Comparison of ENCODE assay signal across 1 cellular context in the genomic region with DNA sequence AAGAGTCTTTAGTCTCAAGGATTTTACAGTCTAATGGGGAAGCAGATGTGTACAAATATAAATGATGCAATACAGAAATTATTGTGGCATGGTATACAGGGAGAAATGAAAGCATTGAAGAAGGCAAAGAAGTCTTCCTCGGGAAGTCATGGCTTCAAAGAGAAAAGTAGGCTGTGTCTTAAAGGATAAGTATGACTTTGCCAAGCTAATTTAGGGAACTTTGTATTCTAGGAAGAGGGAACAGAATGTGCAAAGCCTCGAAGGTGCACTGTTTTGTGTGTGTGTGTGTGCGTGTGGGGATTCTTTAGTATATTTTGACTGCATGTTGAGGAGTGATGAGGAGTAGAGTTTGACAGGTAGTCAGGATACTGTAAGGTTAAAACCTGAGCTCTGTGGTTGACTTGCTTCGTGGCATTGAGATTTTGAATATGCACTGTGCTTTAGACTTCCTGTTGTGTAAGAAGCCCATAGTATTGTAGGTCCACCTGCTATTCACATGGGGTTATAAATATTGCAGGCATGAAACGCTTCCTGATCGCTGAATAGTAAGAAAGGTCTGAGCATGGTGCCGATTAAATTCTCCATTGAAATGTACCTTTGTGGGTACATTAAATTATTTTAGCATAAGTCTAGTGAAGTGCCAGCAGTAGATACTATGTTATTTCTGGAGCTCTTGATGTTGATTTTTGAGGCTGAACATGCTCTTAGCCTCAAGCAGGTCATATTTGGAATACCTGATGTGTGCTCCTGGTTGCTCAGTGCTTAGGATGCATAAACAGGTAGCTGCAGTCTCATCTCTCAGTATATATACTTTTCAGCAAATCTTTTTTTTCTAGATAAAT.
TF ChIP-seq lines count a peak whose summit lies in the region.

No MANE protein-coding gene starts in this region.

TF ChIP-seq in K562, 482 proteins besides CTCF, POLR2A, EP300 and RAD21 (continued from another document and continues in another):
- TF ChIP-seq DEAF1 (CRISPR knock-in tag; IDR thresholded peaks at IDR 0.05) (0 out of 2 replicates have a peak, but pooled peaks have one; percentile 37), ETV5 (CRISPR knock-in tag; IDR thresholded peaks at IDR 0.05; ENCODE audit: low read depth) (no peak), NBN (IDR thresholded peaks at IDR 0.05; ENCODE audit: low read depth) (peak; percentile 53), TRIM28 (IDR thresholded peaks at IDR 0.05) (0 out of 2 replicates have a peak, but pooled peaks have one; percentile 24), ZNF583 (CRISPR knock-in tag; IDR thresholded peaks at IDR 0.05) (0 out of 2 replicates have a peak, but pooled peaks have one; percentile 46), RNF2 (IDR thresholded peaks at IDR 0.05) (no peak), LCOR (CRISPR knock-in tag; IDR thresholded peaks at IDR 0.05) (no peak), ZNF311 (CRISPR knock-in tag; IDR thresholded peaks at IDR 0.05) (0 out of 2 replicates have a peak, but pooled peaks have one; percentile 35), ZNF232 (CRISPR knock-in tag; IDR thresholded peaks at IDR 0.05) (no peak), WHSC1 (IDR thresholded peaks at IDR 0.05; ENCODE audit: low read length) (peak; percentile 56), ATF1 (CRISPR knock-in tag; IDR thresholded peaks at IDR 0.05) (no peak), ATF1 (tag; IDR thresholded peaks at IDR 0.05) (no peak), ZEB2 (IDR thresholded peaks at IDR 0.05) (peak; percentile 63), ZNF436 (CRISPR knock-in tag; IDR thresholded peaks at IDR 0.05) (no peak), CXXC5 (CRISPR knock-in tag; IDR thresholded peaks at IDR 0.05) (0 out of 2 replicates have a peak, but pooled peaks have one; percentile 51)
- TF ChIP-seq, protein P1, sequence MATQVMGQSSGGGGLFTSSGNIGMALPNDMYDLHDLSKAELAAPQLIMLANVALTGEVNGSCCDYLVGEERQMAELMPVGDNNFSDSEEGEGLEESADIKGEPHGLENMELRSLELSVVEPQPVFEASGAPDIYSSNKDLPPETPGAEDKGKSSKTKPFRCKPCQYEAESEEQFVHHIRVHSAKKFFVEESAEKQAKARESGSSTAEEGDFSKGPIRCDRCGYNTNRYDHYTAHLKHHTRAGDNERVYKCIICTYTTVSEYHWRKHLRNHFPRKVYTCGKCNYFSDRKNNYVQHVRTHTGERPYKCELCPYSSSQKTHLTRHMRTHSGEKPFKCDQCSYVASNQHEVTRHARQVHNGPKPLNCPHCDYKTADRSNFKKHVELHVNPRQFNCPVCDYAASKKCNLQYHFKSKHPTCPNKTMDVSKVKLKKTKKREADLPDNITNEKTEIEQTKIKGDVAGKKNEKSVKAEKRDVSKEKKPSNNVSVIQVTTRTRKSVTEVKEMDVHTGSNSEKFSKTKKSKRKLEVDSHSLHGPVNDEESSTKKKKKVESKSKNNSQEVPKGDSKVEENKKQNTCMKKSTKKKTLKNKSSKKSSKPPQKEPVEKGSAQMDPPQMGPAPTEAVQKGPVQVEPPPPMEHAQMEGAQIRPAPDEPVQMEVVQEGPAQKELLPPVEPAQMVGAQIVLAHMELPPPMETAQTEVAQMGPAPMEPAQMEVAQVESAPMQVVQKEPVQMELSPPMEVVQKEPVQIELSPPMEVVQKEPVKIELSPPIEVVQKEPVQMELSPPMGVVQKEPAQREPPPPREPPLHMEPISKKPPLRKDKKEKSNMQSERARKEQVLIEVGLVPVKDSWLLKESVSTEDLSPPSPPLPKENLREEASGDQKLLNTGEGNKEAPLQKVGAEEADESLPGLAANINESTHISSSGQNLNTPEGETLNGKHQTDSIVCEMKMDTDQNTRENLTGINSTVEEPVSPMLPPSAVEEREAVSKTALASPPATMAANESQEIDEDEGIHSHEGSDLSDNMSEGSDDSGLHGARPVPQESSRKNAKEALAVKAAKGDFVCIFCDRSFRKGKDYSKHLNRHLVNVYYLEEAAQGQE (CRISPR knock-in tag; IDR thresholded peaks at IDR 0.05; ENCODE audit: low read depth): no peak
- TF ChIP-seq, protein P2, sequence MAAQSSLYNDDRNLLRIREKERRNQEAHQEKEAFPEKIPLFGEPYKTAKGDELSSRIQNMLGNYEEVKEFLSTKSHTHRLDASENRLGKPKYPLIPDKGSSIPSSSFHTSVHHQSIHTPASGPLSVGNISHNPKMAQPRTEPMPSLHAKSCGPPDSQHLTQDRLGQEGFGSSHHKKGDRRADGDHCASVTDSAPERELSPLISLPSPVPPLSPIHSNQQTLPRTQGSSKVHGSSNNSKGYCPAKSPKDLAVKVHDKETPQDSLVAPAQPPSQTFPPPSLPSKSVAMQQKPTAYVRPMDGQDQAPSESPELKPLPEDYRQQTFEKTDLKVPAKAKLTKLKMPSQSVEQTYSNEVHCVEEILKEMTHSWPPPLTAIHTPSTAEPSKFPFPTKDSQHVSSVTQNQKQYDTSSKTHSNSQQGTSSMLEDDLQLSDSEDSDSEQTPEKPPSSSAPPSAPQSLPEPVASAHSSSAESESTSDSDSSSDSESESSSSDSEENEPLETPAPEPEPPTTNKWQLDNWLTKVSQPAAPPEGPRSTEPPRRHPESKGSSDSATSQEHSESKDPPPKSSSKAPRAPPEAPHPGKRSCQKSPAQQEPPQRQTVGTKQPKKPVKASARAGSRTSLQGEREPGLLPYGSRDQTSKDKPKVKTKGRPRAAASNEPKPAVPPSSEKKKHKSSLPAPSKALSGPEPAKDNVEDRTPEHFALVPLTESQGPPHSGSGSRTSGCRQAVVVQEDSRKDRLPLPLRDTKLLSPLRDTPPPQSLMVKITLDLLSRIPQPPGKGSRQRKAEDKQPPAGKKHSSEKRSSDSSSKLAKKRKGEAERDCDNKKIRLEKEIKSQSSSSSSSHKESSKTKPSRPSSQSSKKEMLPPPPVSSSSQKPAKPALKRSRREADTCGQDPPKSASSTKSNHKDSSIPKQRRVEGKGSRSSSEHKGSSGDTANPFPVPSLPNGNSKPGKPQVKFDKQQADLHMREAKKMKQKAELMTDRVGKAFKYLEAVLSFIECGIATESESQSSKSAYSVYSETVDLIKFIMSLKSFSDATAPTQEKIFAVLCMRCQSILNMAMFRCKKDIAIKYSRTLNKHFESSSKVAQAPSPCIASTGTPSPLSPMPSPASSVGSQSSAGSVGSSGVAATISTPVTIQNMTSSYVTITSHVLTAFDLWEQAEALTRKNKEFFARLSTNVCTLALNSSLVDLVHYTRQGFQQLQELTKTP (IDR thresholded peaks at IDR 0.05; ENCODE audit: low read depth in 1 of 2, partially characterized antibody in 2 of 2): peak; percentile 17 to 21
- TF ChIP-seq, protein P3, sequence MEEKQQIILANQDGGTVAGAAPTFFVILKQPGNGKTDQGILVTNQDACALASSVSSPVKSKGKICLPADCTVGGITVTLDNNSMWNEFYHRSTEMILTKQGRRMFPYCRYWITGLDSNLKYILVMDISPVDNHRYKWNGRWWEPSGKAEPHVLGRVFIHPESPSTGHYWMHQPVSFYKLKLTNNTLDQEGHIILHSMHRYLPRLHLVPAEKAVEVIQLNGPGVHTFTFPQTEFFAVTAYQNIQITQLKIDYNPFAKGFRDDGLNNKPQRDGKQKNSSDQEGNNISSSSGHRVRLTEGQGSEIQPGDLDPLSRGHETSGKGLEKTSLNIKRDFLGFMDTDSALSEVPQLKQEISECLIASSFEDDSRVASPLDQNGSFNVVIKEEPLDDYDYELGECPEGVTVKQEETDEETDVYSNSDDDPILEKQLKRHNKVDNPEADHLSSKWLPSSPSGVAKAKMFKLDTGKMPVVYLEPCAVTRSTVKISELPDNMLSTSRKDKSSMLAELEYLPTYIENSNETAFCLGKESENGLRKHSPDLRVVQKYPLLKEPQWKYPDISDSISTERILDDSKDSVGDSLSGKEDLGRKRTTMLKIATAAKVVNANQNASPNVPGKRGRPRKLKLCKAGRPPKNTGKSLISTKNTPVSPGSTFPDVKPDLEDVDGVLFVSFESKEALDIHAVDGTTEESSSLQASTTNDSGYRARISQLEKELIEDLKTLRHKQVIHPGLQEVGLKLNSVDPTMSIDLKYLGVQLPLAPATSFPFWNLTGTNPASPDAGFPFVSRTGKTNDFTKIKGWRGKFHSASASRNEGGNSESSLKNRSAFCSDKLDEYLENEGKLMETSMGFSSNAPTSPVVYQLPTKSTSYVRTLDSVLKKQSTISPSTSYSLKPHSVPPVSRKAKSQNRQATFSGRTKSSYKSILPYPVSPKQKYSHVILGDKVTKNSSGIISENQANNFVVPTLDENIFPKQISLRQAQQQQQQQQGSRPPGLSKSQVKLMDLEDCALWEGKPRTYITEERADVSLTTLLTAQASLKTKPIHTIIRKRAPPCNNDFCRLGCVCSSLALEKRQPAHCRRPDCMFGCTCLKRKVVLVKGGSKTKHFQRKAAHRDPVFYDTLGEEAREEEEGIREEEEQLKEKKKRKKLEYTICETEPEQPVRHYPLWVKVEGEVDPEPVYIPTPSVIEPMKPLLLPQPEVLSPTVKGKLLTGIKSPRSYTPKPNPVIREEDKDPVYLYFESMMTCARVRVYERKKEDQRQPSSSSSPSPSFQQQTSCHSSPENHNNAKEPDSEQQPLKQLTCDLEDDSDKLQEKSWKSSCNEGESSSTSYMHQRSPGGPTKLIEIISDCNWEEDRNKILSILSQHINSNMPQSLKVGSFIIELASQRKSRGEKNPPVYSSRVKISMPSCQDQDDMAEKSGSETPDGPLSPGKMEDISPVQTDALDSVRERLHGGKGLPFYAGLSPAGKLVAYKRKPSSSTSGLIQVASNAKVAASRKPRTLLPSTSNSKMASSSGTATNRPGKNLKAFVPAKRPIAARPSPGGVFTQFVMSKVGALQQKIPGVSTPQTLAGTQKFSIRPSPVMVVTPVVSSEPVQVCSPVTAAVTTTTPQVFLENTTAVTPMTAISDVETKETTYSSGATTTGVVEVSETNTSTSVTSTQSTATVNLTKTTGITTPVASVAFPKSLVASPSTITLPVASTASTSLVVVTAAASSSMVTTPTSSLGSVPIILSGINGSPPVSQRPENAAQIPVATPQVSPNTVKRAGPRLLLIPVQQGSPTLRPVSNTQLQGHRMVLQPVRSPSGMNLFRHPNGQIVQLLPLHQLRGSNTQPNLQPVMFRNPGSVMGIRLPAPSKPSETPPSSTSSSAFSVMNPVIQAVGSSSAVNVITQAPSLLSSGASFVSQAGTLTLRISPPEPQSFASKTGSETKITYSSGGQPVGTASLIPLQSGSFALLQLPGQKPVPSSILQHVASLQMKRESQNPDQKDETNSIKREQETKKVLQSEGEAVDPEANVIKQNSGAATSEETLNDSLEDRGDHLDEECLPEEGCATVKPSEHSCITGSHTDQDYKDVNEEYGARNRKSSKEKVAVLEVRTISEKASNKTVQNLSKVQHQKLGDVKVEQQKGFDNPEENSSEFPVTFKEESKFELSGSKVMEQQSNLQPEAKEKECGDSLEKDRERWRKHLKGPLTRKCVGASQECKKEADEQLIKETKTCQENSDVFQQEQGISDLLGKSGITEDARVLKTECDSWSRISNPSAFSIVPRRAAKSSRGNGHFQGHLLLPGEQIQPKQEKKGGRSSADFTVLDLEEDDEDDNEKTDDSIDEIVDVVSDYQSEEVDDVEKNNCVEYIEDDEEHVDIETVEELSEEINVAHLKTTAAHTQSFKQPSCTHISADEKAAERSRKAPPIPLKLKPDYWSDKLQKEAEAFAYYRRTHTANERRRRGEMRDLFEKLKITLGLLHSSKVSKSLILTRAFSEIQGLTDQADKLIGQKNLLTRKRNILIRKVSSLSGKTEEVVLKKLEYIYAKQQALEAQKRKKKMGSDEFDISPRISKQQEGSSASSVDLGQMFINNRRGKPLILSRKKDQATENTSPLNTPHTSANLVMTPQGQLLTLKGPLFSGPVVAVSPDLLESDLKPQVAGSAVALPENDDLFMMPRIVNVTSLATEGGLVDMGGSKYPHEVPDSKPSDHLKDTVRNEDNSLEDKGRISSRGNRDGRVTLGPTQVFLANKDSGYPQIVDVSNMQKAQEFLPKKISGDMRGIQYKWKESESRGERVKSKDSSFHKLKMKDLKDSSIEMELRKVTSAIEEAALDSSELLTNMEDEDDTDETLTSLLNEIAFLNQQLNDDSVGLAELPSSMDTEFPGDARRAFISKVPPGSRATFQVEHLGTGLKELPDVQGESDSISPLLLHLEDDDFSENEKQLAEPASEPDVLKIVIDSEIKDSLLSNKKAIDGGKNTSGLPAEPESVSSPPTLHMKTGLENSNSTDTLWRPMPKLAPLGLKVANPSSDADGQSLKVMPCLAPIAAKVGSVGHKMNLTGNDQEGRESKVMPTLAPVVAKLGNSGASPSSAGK (IDR thresholded peaks at IDR 0.05): peak; percentile 69
